In genomic region chr2:234292955-234293228, GRCh38 we compare ENCODE assay signal across 14 cellular contexts.
DNase-seq lines count a peak whose midpoint lies in the region; ATAC-seq, FAIRE-seq and TF ChIP-seq lines count a peak whose summit lies in the region.
"Had no signal": no experiment of that assay in that cellular context is flagged by ENCODE, and none has a peak within 500 bp of the region (broad histone marks: within the 10 kb centered on the region; RNA-seq: fewer than 3 reads in every experiment).

No MANE protein-coding gene starts in this region.

- H3K4me3 Mint-ChIP-seq in CD14-positive monocyte (peak overlapping the region in 1 of 2 donors; percentile 12), Calu3 (ENCODE audit: low read depth, unreplicated experiment) (no peak overlapping the region)
- H3K4me3 Mint-ChIP-seq: neural progenitor cell had no signal

- H3K9me3 Mint-ChIP-seq in CD14-positive monocyte = peaks cover 0 to 21% (median 6%) of the 10 kb centered on the region in 7 donors
- H3K9me3 Mint-ChIP-seq in Calu3 (ENCODE audit: low read depth, unreplicated experiment) = no peaks in the 10 kb centered on the region
- H3K9me3 Mint-ChIP-seq: neural progenitor cell had no signal

- H3K4me1 ChIP-seq in GM12878 (ENCODE audit: control insufficient read depth, insufficient read depth, low read length) = peaks cover 39% of the 10 kb centered on the region
- H3K4me1 ChIP-seq: adrenal gland, gastrocnemius medialis had no signal

- POLR2A ChIA-PET in GM12878 (lab: Charles Lee) = interaction anchor here (1.5 kb wide), 1 partner anchor 14 kb away, joined by 4 read pairs; no protein-coding TSS in a partner anchor

- in situ Hi-C loops in GM12878 (cut with MboI) = no loop called here

- H3K9ac ChIP-seq in GM12878 (ENCODE audit: control insufficient read depth, insufficient read depth, low read length) = no peak overlapping the region
- H3K9ac ChIP-seq: neural progenitor cell had no signal

- ATAC-seq in GM18520 (IDR thresholded peaks at IDR 0.05; ENCODE audit: unreplicated experiment) = peak; percentile 12
- peak; percentile 4; the same call in 2 of the 3 replicates for ATAC-seq in GM12878
- ATAC-seq: gastrocnemius medialis had no signal

- SMC1A ChIA-PET in GM12878 (lab: Charles Lee; ENCODE audit: uncharacterized antibody, unreplicated experiment) = interaction anchor here (0.8 to 2.3 kb wide), 3 partner anchors 9 to 22 kb away, joined by 3 to 9 read pairs (median 4); no protein-coding TSS in a partner anchor

- peak overlapping the region; percentile 77; the same call in 1 of the 2 replicates for H3K27ac ChIP-seq in GM12878 (ENCODE audit: control insufficient read depth, insufficient read depth)
- H3K27ac ChIP-seq: gastrocnemius medialis, neural progenitor cell, WERI-Rb-1 had no signal

- H3K4me2 ChIP-seq in GM12878 (ENCODE audit: control insufficient read depth, insufficient read depth) = no peak overlapping the region
- H3K4me2 ChIP-seq: neural progenitor cell had no signal

- 0 out of 4 replicates have a peak, but pooled peaks of 1 of the 2 experiments have one; percentile 1 for TF ChIP-seq EP300 in GM12878 (IDR thresholded peaks at IDR 0.05; ENCODE audit: borderline replicate concordance in 1 of 2, control insufficient read depth in 1 of 2, low read depth in 2 of 2, low read length in 2 of 2)

- H3K27me3 Mint-ChIP-seq in CD14-positive monocyte (ENCODE audit: low read depth in 3 of 3) (peaks cover 2 to 19% (median 4%) of the 10 kb centered on the region in 3 donors), Calu3 (ENCODE audit: unreplicated experiment) (no peaks in the 10 kb centered on the region)

- H3K79me2 ChIP-seq in GM12878 (ENCODE audit: control insufficient read depth, insufficient read depth, low read length) = no peaks in the 10 kb centered on the region

- H3K9me3 ChIP-seq in GM12878 (replicated peaks; ENCODE audit: control insufficient read depth, insufficient read depth, low read length) = no peaks in the 10 kb centered on the region; the same call in 2 of the 3 replicates
- H3K9me3 ChIP-seq: adrenal gland, Caco-2, gastrocnemius medialis had no signal

- H3K4me1 Mint-ChIP-seq in CD14-positive monocyte (peaks cover 70% of the 10 kb centered on the region), Calu3 (ENCODE audit: low read depth, unreplicated experiment) (peaks cover 24% of the 10 kb centered on the region)

- no peak for FAIRE-seq in GM12878 (lab: Jason Lieb, UNC)

- H2AFZ ChIP-seq in GM12878 (ENCODE audit: control insufficient read depth, low read depth, low read length) = no peak overlapping the region
- H2AFZ ChIP-seq: neural progenitor cell had no signal

- H3K4me3 ChIP-seq in NB4 (ENCODE audit: low read depth, low read length) = no peak overlapping the region
- H3K4me3 ChIP-seq in GM12878 = no peak overlapping the region
- H3K4me3 ChIP-seq: adrenal gland, gastrocnemius medialis, neural progenitor cell had no signal

- TF ChIP-seq RAD21 in GM12878 (IDR thresholded peaks at IDR 0.05; ENCODE audit: insufficient read depth, low read depth, low read length) = no peak

- H4K20me1 ChIP-seq in GM12878 (ENCODE audit: control insufficient read depth, insufficient read depth) = no peaks in the 10 kb centered on the region

- H3K36me3 ChIP-seq in GM12878 (ENCODE audit: control insufficient read depth in 2 of 2, insufficient read depth in 2 of 2, low read length in 1 of 2) = no peaks in the 10 kb centered on the region
- H3K36me3 ChIP-seq: adrenal gland, gastrocnemius medialis, neural progenitor cell, WERI-Rb-1 had no signal

- no peaks in the 10 kb centered on the region for H3K27me3 ChIP-seq in GM12878 (replicated peaks in 1 of 2; ENCODE audit: control insufficient read depth in 2 of 2, insufficient read depth in 2 of 2, low read length in 1 of 2)
- H3K27me3 ChIP-seq: adrenal gland, gastrocnemius medialis, neural progenitor cell had no signal

- H3K36me3 Mint-ChIP-seq in CD14-positive monocyte = peaks cover 4 to 10% of the 10 kb centered on the region in 2 donors
- no peaks in the 10 kb centered on the region for H3K36me3 Mint-ChIP-seq in Calu3 (ENCODE audit: insufficient read depth, unreplicated experiment)
- H3K36me3 Mint-ChIP-seq: neural progenitor cell had no signal

- intact Hi-C loops in CD14-positive monocyte (cut with micrococcal nuclease) (loop anchor here (2.0 to 5.0 kb wide), 3 partner anchors 16 to 134 kb away; no protein-coding TSS in a partner anchor), GM12878 (cut with micrococcal nuclease; ENCODE audit: unreplicated experiment) (loop anchor here (1.0 to 5.0 kb wide), 4 partner anchors 15 to 198 kb away; no protein-coding TSS in a partner anchor), Calu3 (cut with micrococcal nuclease; ENCODE audit: unreplicated experiment) (no loop called here)

- RAD21 ChIA-PET in GM12878 (lab: Charles Lee; ENCODE audit: unreplicated experiment) = interaction anchor here (0.9 kb wide), 1 partner anchor 16 kb away, joined by 4 read pairs; no protein-coding TSS in a partner anchor

- CTCF ChIA-PET in GM12878 (lab: Yijun Ruan, JAX) (interaction anchor here (0.9 kb wide), 1 partner anchor 78 kb away, joined by 3 read pairs; no protein-coding TSS in a partner anchor), Calu3 (lab: Charles Lee) (no interaction called here)

- BruUV-seq in GM12878 (replicated peaks; lab: Mats Ljungman, UMichigan) (no TSS peak), Calu3 (replicated peaks; lab: Mats Ljungman, UMichigan) (no TSS peak)

- TF ChIP-seq POLR2A in NB4 (IDR thresholded peaks at IDR 0.05; ENCODE audit: extremely low read depth, insufficient read length) (no peak), GM12878 (IDR thresholded peaks at IDR 0.05; ENCODE audit: low read depth, low read length) (no peak)

- DNase-seq in CD14-positive monocyte (ENCODE audit: low spot score) (no peak), NB4 (ENCODE audit: low read depth) (peak; percentile 32), GM12878 (ENCODE audit: low read depth, low spot score) (no peak), RPMI8226 (no peak), Calu3 (no peak), H4 (ENCODE audit: low spot score) (no peak), DMS114 treated with DMSO at 0.1 percent for 48 hours (lab: John Stamatoyannopoulos, UW; ENCODE audit: unreplicated experiment) (no peak)
- DNase-seq: adrenal gland, Caco-2, gastrocnemius medialis, NCI-H1694, WERI-Rb-1 had no signal

- peak overlapping the region; percentile 88 to 98 (median 96) for H3K27ac Mint-ChIP-seq in CD14-positive monocyte
- H3K27ac Mint-ChIP-seq in Calu3 (ENCODE audit: unreplicated experiment) = no peak overlapping the region
- H3K27ac Mint-ChIP-seq: neural progenitor cell had no signal

- no peak for TF ChIP-seq CTCF in CD14-positive monocyte (IDR thresholded peaks at IDR 0.05)
- TF ChIP-seq CTCF in NB4 (IDR thresholded peaks at IDR 0.05; ENCODE audit: low read depth, low read length) = no peak
- TF ChIP-seq CTCF in GM12878 (IDR thresholded peaks at IDR 0.05 in 2 of 3, conservative IDR thresholded peaks at IDR 0.05 in 1 of 3; ENCODE audit: control insufficient read depth in 2 of 3, extremely low read depth in 1 of 3, insufficient read depth in 1 of 3, low read depth in 3 of 3, low read length in 3 of 3) = no peak
- no peak for TF ChIP-seq CTCF in Calu3 (IDR thresholded peaks at IDR 0.05; ENCODE audit: unreplicated experiment)

TF ChIP-seq in GM12878, 131 proteins besides CTCF, POLR2A, EP300 and RAD21 (continues in another document):
- no peak for TF ChIP-seq RELA (IDR thresholded peaks at IDR 0.05; ENCODE audit: borderline replicate concordance, partially characterized antibody)
- TF ChIP-seq CBX3 (IDR thresholded peaks at IDR 0.05; ENCODE audit: borderline replicate concordance, low read depth) = no peak
- TF ChIP-seq NBN (IDR thresholded peaks at IDR 0.05) = no peak
- no peak for TF ChIP-seq PAX5 (IDR thresholded peaks at IDR 0.05; ENCODE audit: borderline replicate concordance, low read depth, low read length)
- no peak for TF ChIP-seq PRDM15 (CRISPR knock-in tag; IDR thresholded peaks at IDR 0.05)
